ENCODE assay signal across 1 cellular context in genomic region chr5:3024541-3024940, GRCh38.
TF ChIP-seq lines count a peak whose summit lies in the region.

No MANE protein-coding gene starts in this region.

TF ChIP-seq in GM23338, 12 proteins besides CTCF, POLR2A, EP300 and RAD21 (continued from another document):
- no peak for TF ChIP-seq REST (IDR thresholded peaks at IDR 0.05; ENCODE audit: unreplicated experiment)
- TF ChIP-seq POLR2AphosphoS5 (IDR thresholded peaks at IDR 0.05; ENCODE audit: low read depth): no peak
- no peak for TF ChIP-seq EZH2phosphoT487 (IDR thresholded peaks at IDR 0.05; ENCODE audit: unreplicated experiment)
- no peak for TF ChIP-seq EZH2 (IDR thresholded peaks at IDR 0.05; ENCODE audit: low read depth, unreplicated experiment)
- no peak for TF ChIP-seq NANOG (IDR thresholded peaks at IDR 0.05; ENCODE audit: borderline replicate concordance)
- no peak for TF ChIP-seq ZNF114 (CRISPR knock-in tag; IDR thresholded peaks at IDR 0.05)
- no peak for TF ChIP-seq ETS1 (IDR thresholded peaks at IDR 0.05)
- no peak for TF ChIP-seq ZNF331 (CRISPR knock-in tag; IDR thresholded peaks at IDR 0.05; ENCODE audit: low read depth)
- no peak for TF ChIP-seq ZNF462 (CRISPR knock-in tag; IDR thresholded peaks at IDR 0.05)
- TF ChIP-seq STAT1 (IDR thresholded peaks at IDR 0.05; ENCODE audit: unreplicated experiment): no peak
- no peak for TF ChIP-seq JUNB (IDR thresholded peaks at IDR 0.05; ENCODE audit: unreplicated experiment)
